ENCODE assay signal across 23 cellular contexts in the genomic region with DNA sequence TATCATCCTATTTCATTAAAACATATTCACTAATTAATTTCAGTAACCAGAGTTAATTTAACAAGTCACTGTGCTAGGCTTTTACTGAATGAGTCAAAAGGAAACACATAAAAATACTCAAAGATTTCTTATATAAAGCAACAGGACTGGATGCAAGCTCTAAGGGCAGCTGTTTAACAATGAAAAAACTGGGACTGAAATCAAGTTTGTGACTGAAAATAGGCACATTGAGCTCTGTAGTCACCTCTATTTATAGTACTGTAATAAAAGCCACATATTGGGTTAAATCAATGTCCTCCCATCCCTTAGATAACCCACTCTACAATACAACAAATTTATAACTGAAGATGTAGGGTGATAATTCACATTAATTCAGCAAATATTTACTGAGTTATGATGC.
"Had no signal": no experiment of that assay in that cellular context is flagged by ENCODE, and none has a peak within 500 bp of the region (broad histone marks: within the 10 kb centered on the region; RNA-seq: fewer than 3 reads in every experiment).

No MANE protein-coding gene starts in this region.

- DNase-seq: activated CD4-positive, alpha-beta T cell treated with anti-CD3 and anti-CD28 coated beads, Interleukin-2, amount 10 ng/mL, durations not matched to agents 7 days and 5 days; activated CD8-positive, alpha-beta memory T cell treated with anti-CD3 and anti-CD28 coated beads, Interleukin-2, amount 50 U/mL, for 48 hours; activated effector memory CD4-positive, alpha-beta T cell treated with anti-CD3 and anti-CD28 coated beads, Interleukin-2, amount 50 U/mL, for 16 hours; activated naive CD4-positive, alpha-beta T cell treated with anti-CD3 and anti-CD28 coated beads, Interleukin-2, amount 50 U/mL, for 16 hours; activated T-cell treated with anti-CD3 and anti-CD28 coated beads, Interleukin-2, amount 50 U/mL, for 48 hours; aorta; effector memory CD8-positive, alpha-beta T cell; foreskin keratinocyte; glutamatergic neuron; hippocampal formation; islet precursor cell; naive B cell; small intestine; stimulated activated CD4-positive, alpha-beta T cell treated with anti-CD3 and anti-CD28 coated beads, Interleukin-4, amount 100 ng/mL, for 1 hour; stimulated activated naive CD8-positive, alpha-beta T cell treated with anti-CD3 and anti-CD28 coated beads, Interleukin-15, amount 100 ng/mL, for 72 hours; transverse colon; uterus had no signal

- FAIRE-seq: bronchial epithelial cell, small intestine had no signal

- H3K27ac ChIP-seq: foreskin keratinocyte, prostate gland, right atrium auricular region, suprapubic skin, transverse colon, uterus had no signal

- ATAC-seq: effector memory CD8-positive, alpha-beta T cell; foreskin keratinocyte; stimulated activated naive CD8-positive, alpha-beta T cell treated with anti-CD3 and anti-CD28 coated beads, Interleukin-15, amount 100 ng/mL, for 72 hours had no signal

- H3K4me3 ChIP-seq: lung, prostate gland, right atrium auricular region, suprapubic skin, transverse colon, uterus had no signal

- H3K4me3 Mint-ChIP-seq: activated CD4-positive, alpha-beta T cell treated with anti-CD3 and anti-CD28 coated beads, Interleukin-2, amount 10 ng/mL, durations not matched to agents 7 days and 5 days; effector memory CD8-positive, alpha-beta T cell; naive B cell; neural crest cell; stimulated activated naive CD8-positive, alpha-beta T cell treated with anti-CD3 and anti-CD28 coated beads, Interleukin-15, amount 100 ng/mL, for 72 hours had no signal

- H3K9me3 Mint-ChIP-seq: effector memory CD8-positive, alpha-beta T cell had no signal

- H3K36me3 ChIP-seq: prostate gland, right atrium auricular region, suprapubic skin, transverse colon, uterus had no signal

- H3K4me1 ChIP-seq: foreskin keratinocyte, prostate gland, suprapubic skin, transverse colon, uterus had no signal

- H3K27me3 ChIP-seq: foreskin keratinocyte, right atrium auricular region, suprapubic skin, transverse colon, uterus had no signal

- H3K27ac Mint-ChIP-seq: activated CD4-positive, alpha-beta T cell treated with anti-CD3 and anti-CD28 coated beads, Interleukin-2, amount 10 ng/mL, durations not matched to agents 7 days and 5 days; effector memory CD8-positive, alpha-beta T cell; naive B cell; stimulated activated naive CD8-positive, alpha-beta T cell treated with anti-CD3 and anti-CD28 coated beads, Interleukin-15, amount 100 ng/mL, for 72 hours had no signal

- H3K9me3 ChIP-seq: prostate gland, right atrium auricular region, suprapubic skin, transverse colon, uterus had no signal

- H3K4me1 Mint-ChIP-seq: neural crest cell had no signal

- H3K27me3 Mint-ChIP-seq: activated CD4-positive, alpha-beta T cell treated with anti-CD3 and anti-CD28 coated beads, Interleukin-2, amount 10 ng/mL, durations not matched to agents 7 days and 5 days; effector memory CD8-positive, alpha-beta T cell; naive B cell; stimulated activated naive CD8-positive, alpha-beta T cell treated with anti-CD3 and anti-CD28 coated beads, Interleukin-15, amount 100 ng/mL, for 72 hours had no signal
